ENCODE assay signal across 1 cellular context in genomic region chr2:16608661-16609643, GRCh38.
TF ChIP-seq lines count a peak whose summit lies in the region.

No MANE protein-coding gene starts in this region.

TF ChIP-seq in HepG2, 621 proteins besides CTCF, POLR2A, EP300 and RAD21 (continued from another document and continues in another):
- TF ChIP-seq, protein P1, sequence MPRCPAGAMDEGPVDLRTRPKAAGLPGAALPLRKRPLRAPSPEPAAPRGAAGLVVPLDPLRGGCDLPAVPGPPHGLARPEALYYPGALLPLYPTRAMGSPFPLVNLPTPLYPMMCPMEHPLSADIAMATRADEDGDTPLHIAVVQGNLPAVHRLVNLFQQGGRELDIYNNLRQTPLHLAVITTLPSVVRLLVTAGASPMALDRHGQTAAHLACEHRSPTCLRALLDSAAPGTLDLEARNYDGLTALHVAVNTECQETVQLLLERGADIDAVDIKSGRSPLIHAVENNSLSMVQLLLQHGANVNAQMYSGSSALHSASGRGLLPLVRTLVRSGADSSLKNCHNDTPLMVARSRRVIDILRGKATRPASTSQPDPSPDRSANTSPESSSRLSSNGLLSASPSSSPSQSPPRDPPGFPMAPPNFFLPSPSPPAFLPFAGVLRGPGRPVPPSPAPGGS (CRISPR knock-in tag; IDR thresholded peaks at IDR 0.05): peak; percentile 23; the same call in 1 of the 2 replicates
- no peak for TF ChIP-seq MIXL1 (CRISPR knock-in tag; IDR thresholded peaks at IDR 0.05)
- TF ChIP-seq ZSCAN22 (CRISPR knock-in tag; IDR thresholded peaks at IDR 0.05): no peak
- TF ChIP-seq ZSCAN20 (CRISPR knock-in tag; IDR thresholded peaks at IDR 0.05; ENCODE audit: borderline replicate concordance): no peak
- TF ChIP-seq GABPB1 (CRISPR knock-in tag; IDR thresholded peaks at IDR 0.05): peak; percentile 45; the same call in 1 of the 2 replicates
- peak; percentile 22; the same call in 1 of the 2 replicates for TF ChIP-seq ZSCAN21 (CRISPR knock-in tag; IDR thresholded peaks at IDR 0.05; ENCODE audit: borderline replicate concordance)
- TF ChIP-seq, protein P2, sequence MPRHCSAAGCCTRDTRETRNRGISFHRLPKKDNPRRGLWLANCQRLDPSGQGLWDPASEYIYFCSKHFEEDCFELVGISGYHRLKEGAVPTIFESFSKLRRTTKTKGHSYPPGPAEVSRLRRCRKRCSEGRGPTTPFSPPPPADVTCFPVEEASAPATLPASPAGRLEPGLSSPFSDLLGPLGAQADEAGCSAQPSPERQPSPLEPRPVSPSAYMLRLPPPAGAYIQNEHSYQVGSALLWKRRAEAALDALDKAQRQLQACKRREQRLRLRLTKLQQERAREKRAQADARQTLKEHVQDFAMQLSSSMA (CRISPR knock-in tag; IDR thresholded peaks at IDR 0.05): peak; percentile 65; the same call in 1 of the 2 replicates
- peak; percentile 67; the same call in 1 of the 2 replicates for TF ChIP-seq HOXA3 (CRISPR knock-in tag; IDR thresholded peaks at IDR 0.05)
- no peak for TF ChIP-seq KAT7 (CRISPR knock-in tag; IDR thresholded peaks at IDR 0.05; ENCODE audit: borderline replicate concordance)
- TF ChIP-seq NFKB2 (CRISPR knock-in tag; IDR thresholded peaks at IDR 0.05; ENCODE audit: borderline replicate concordance): peak; percentile 57; the same call in 1 of the 2 replicates
- TF ChIP-seq HINFP (CRISPR knock-in tag; IDR thresholded peaks at IDR 0.05; ENCODE audit: low read depth): 0 out of 2 replicates have a peak, but pooled peaks have one; percentile 20
- TF ChIP-seq JUND (CRISPR knock-in tag; IDR thresholded peaks at IDR 0.05): no peak
- peak; percentile 89; the same call in 1 of the 2 replicates for TF ChIP-seq NRL (CRISPR knock-in tag; IDR thresholded peaks at IDR 0.05; ENCODE audit: borderline replicate concordance)
- peak; percentile 44 for TF ChIP-seq ZMYM4 (CRISPR knock-in tag; IDR thresholded peaks at IDR 0.05)
- no peak for TF ChIP-seq RCOR2 (CRISPR knock-in tag; IDR thresholded peaks at IDR 0.05)
- peak; percentile 51 for TF ChIP-seq ZNF781 (CRISPR knock-in tag; IDR thresholded peaks at IDR 0.05; ENCODE audit: borderline replicate concordance, not compliant biosample characterization)
- no peak for TF ChIP-seq ZNF547 (CRISPR knock-in tag; IDR thresholded peaks at IDR 0.05)
- TF ChIP-seq RXRA (CRISPR knock-in tag; IDR thresholded peaks at IDR 0.05): peak; percentile 41; the same call in 1 of the 2 replicates
- TF ChIP-seq, protein P3, sequence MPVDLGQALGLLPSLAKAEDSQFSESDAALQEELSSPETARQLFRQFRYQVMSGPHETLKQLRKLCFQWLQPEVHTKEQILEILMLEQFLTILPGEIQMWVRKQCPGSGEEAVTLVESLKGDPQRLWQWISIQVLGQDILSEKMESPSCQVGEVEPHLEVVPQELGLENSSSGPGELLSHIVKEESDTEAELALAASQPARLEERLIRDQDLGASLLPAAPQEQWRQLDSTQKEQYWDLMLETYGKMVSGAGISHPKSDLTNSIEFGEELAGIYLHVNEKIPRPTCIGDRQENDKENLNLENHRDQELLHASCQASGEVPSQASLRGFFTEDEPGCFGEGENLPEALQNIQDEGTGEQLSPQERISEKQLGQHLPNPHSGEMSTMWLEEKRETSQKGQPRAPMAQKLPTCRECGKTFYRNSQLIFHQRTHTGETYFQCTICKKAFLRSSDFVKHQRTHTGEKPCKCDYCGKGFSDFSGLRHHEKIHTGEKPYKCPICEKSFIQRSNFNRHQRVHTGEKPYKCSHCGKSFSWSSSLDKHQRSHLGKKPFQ (CRISPR knock-in tag; IDR thresholded peaks at IDR 0.05; ENCODE audit: insufficient replicate concordance): no peak
- TF ChIP-seq ZNF556 (CRISPR knock-in tag; IDR thresholded peaks at IDR 0.05; ENCODE audit: borderline replicate concordance): peak; percentile 62; the same call in 1 of the 2 replicates
- TF ChIP-seq, protein P4, sequence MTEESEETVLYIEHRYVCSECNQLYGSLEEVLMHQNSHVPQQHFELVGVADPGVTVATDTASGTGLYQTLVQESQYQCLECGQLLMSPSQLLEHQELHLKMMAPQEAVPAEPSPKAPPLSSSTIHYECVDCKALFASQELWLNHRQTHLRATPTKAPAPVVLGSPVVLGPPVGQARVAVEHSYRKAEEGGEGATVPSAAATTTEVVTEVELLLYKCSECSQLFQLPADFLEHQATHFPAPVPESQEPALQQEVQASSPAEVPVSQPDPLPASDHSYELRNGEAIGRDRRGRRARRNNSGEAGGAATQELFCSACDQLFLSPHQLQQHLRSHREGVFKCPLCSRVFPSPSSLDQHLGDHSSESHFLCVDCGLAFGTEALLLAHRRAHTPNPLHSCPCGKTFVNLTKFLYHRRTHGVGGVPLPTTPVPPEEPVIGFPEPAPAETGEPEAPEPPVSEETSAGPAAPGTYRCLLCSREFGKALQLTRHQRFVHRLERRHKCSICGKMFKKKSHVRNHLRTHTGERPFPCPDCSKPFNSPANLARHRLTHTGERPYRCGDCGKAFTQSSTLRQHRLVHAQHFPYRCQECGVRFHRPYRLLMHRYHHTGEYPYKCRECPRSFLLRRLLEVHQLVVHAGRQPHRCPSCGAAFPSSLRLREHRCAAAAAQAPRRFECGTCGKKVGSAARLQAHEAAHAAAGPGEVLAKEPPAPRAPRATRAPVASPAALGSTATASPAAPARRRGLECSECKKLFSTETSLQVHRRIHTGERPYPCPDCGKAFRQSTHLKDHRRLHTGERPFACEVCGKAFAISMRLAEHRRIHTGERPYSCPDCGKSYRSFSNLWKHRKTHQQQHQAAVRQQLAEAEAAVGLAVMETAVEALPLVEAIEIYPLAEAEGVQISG (CRISPR knock-in tag; IDR thresholded peaks at IDR 0.05): 0 out of 2 replicates have a peak, but pooled peaks have one; percentile 14
- TF ChIP-seq NONO (IDR thresholded peaks at IDR 0.05): no peak
- peak; percentile 37; the same call in 1 of the 2 replicates for TF ChIP-seq NONO (CRISPR knock-in tag; conservative IDR thresholded peaks at IDR 0.05)
- TF ChIP-seq, protein P5, sequence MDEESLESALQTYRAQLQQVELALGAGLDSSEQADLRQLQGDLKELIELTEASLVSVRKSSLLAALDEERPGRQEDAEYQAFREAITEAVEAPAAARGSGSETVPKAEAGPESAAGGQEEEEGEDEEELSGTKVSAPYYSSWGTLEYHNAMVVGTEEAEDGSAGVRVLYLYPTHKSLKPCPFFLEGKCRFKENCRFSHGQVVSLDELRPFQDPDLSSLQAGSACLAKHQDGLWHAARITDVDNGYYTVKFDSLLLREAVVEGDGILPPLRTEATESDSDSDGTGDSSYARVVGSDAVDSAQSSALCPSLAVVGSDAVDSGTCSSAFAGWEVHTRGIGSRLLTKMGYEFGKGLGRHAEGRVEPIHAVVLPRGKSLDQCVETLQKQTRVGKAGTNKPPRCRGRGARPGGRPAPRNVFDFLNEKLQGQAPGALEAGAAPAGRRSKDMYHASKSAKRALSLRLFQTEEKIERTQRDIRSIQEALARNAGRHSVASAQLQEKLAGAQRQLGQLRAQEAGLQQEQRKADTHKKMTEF (CRISPR knock-in tag; IDR thresholded peaks at IDR 0.05): 0 out of 2 replicates have a peak, but pooled peaks have one; percentile 28
- TF ChIP-seq, protein P6, sequence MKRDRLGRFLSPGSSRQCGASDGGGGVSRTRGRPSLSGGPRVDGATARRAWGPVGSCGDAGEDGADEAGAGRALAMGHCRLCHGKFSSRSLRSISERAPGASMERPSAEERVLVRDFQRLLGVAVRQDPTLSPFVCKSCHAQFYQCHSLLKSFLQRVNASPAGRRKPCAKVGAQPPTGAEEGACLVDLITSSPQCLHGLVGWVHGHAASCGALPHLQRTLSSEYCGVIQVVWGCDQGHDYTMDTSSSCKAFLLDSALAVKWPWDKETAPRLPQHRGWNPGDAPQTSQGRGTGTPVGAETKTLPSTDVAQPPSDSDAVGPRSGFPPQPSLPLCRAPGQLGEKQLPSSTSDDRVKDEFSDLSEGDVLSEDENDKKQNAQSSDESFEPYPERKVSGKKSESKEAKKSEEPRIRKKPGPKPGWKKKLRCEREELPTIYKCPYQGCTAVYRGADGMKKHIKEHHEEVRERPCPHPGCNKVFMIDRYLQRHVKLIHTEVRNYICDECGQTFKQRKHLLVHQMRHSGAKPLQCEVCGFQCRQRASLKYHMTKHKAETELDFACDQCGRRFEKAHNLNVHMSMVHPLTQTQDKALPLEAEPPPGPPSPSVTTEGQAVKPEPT (CRISPR knock-in tag; IDR thresholded peaks at IDR 0.05; ENCODE audit: low read depth): 0 out of 2 replicates have a peak, but pooled peaks have one; percentile 68
- TF ChIP-seq ZNF878 (CRISPR knock-in tag; IDR thresholded peaks at IDR 0.05): 0 out of 2 replicates have a peak, but pooled peaks have one; percentile 33
- no peak for TF ChIP-seq ZNF549 (CRISPR knock-in tag; IDR thresholded peaks at IDR 0.05)
- TF ChIP-seq KLF13 (CRISPR knock-in tag; IDR thresholded peaks at IDR 0.05): 0 out of 2 replicates have a peak, but pooled peaks have one; percentile 85
- peak; percentile 85; the same call in 1 of the 2 replicates for TF ChIP-seq ZNF839 (CRISPR knock-in tag; IDR thresholded peaks at IDR 0.05; ENCODE audit: borderline replicate concordance)
- TF ChIP-seq PCBP2 (optimal IDR thresholded peaks at IDR 0.05; ENCODE audit: low read depth, low read length, poor library complexity, severe bottlenecking): no peak
- peak; percentile 91 for TF ChIP-seq ZNF501 (CRISPR knock-in tag; IDR thresholded peaks at IDR 0.05)
- TF ChIP-seq HNF1B (CRISPR knock-in tag; IDR thresholded peaks at IDR 0.05): peak; percentile 60
- TF ChIP-seq, protein P7, sequence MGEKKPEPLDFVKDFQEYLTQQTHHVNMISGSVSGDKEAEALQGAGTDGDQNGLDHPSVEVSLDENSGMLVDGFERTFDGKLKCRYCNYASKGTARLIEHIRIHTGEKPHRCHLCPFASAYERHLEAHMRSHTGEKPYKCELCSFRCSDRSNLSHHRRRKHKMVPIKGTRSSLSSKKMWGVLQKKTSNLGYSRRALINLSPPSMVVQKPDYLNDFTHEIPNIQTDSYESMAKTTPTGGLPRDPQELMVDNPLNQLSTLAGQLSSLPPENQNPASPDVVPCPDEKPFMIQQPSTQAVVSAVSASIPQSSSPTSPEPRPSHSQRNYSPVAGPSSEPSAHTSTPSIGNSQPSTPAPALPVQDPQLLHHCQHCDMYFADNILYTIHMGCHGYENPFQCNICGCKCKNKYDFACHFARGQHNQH (CRISPR knock-in tag; IDR thresholded peaks at IDR 0.05): no peak
- TF ChIP-seq ZNF713 (CRISPR knock-in tag; IDR thresholded peaks at IDR 0.05): no peak
- TF ChIP-seq HOXA5 (CRISPR knock-in tag; IDR thresholded peaks at IDR 0.05): peak; percentile 46; the same call in 1 of the 2 replicates
- 0 out of 2 replicates have a peak, but pooled peaks have one; percentile 39 for TF ChIP-seq ZNF784 (CRISPR knock-in tag; IDR thresholded peaks at IDR 0.05; ENCODE audit: borderline replicate concordance)
- TF ChIP-seq ETV6 (CRISPR knock-in tag; conservative IDR thresholded peaks at IDR 0.05): no peak
- no peak for TF ChIP-seq ZBTB25 (CRISPR knock-in tag; IDR thresholded peaks at IDR 0.05)
- no peak for TF ChIP-seq ZKSCAN5 (CRISPR knock-in tag; IDR thresholded peaks at IDR 0.05)
- TF ChIP-seq KAT2B (IDR thresholded peaks at IDR 0.05; ENCODE audit: borderline replicate concordance, low read depth, low read length): no peak
- 0 out of 2 replicates have a peak, but pooled peaks have one; percentile 18 for TF ChIP-seq REPIN1 (CRISPR knock-in tag; IDR thresholded peaks at IDR 0.05; ENCODE audit: borderline replicate concordance, low read depth)
- TF ChIP-seq RAD51 (IDR thresholded peaks at IDR 0.05; ENCODE audit: borderline replicate concordance): no peak
- no peak for TF ChIP-seq ZNF180 (CRISPR knock-in tag; IDR thresholded peaks at IDR 0.05; ENCODE audit: borderline replicate concordance, low read depth)
- TF ChIP-seq ZNF317 (CRISPR knock-in tag; IDR thresholded peaks at IDR 0.05): peak; percentile 22; the same call in 1 of the 2 replicates
- TF ChIP-seq TAF1 (CRISPR knock-in tag; IDR thresholded peaks at IDR 0.05): no peak
- TF ChIP-seq RFXAP (CRISPR knock-in tag; IDR thresholded peaks at IDR 0.05; ENCODE audit: borderline replicate concordance): peak; percentile 42; the same call in 1 of the 2 replicates
- TF ChIP-seq IKZF4 (CRISPR knock-in tag; IDR thresholded peaks at IDR 0.05; ENCODE audit: borderline replicate concordance, low read depth, not compliant biosample characterization): no peak
- TF ChIP-seq ELF1 (CRISPR knock-in tag; IDR thresholded peaks at IDR 0.05): no peak
